Comparison of ENCODE assay signal across 34 cellular contexts in the genomic region with DNA sequence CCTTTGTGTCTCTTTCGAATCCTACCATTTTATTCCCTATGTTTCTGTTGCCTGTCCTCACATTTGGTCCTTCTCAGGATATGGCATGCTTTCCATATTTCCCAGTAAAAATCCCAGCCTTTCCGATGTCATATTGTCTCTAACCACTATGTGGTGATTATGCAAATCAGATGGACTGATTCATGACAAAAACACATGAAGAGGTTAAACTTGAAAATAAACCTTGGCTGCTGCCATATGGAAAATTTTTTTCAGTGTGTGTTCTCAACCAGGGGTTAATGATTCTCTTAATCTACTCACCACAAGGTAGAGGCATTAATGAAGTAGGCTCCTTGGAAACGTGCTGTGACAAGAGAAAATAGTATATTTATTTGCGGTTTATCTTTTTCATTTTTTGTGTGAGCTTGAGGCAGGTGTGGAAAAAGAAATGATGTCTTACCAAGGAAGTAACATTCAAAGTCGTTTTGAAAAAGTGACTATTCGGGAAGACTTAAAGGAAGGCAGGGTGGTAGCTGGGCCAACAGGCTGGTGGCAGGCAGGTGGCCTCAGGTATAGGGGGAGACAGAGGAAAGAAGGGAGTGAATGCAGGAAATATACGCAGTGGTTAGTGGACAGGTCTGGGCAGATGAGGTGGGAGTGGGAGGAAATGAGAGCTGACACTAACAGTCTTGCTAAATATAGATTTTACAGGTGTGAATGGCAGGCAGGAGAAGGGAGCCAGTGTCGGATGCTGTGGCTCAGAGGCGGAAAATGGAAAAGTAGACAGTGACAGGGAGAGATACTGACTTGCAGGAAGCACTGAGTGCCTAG. TPM values are rescaled to one million over a fixed set of nuclear protein-coding genes. Genes with fewer than 3 reads are reported as not detected.
"Had no signal": no experiment of that assay in that cellular context is flagged by ENCODE, and none has a peak within 500 bp of the region (broad histone marks: within the 10 kb centered on the region; RNA-seq: fewer than 3 reads in every experiment).

No MANE protein-coding gene starts in this region.

- H3K4me3 ChIP-seq: adrenal gland, body of pancreas, cardiac muscle cell, colonic mucosa, esophagus muscularis mucosa, gastrocnemius medialis, heart left ventricle had no signal

- H3K4me1 ChIP-seq: adrenal gland, body of pancreas, colonic mucosa, esophagus muscularis mucosa, foreskin keratinocyte, gastrocnemius medialis, heart left ventricle had no signal

- H3K27ac Mint-ChIP-seq: activated CD4-positive, alpha-beta memory T cell treated with anti-CD3 and anti-CD28 coated beads for 36 hours; activated CD4-positive, alpha-beta T cell treated with anti-CD3 and anti-CD28 coated beads for 36 hours; activated CD4-positive, alpha-beta T cell treated with anti-CD3 and anti-CD28 coated beads, Interleukin-2, amount 10 ng/mL, durations not matched to agents 24 days and 14 days; activated CD8-positive, alpha-beta memory T cell treated with anti-CD3 and anti-CD28 coated beads, Interleukin-2, amount 10 ng/mL, durations not matched to agents 7 days and 5 days; activated CD8-positive, alpha-beta T cell treated with anti-CD3 and anti-CD28 coated beads, Interleukin-2, amount 10 ng/mL, durations not matched to agents 7 days and 5 days; activated naive CD4-positive, alpha-beta T cell treated with anti-CD3 and anti-CD28 coated beads for 36 hours; activated naive CD4-positive, alpha-beta T cell treated with anti-CD3 and anti-CD28 coated beads, Interleukin-2, amount 50 U/mL, for 24 hours; activated naive CD8-positive, alpha-beta T cell treated with anti-CD3 and anti-CD28 coated beads for 36 hours; activated naive CD8-positive, alpha-beta T cell treated with anti-CD3 and anti-CD28 coated beads, Interleukin-2, amount 50 U/mL, for 24 hours; activated T-helper 17 cell treated with anti-CD3 and anti-CD28 coated beads, Interleukin-2, amount 50 U/mL, for 72 hours had no signal

- H3K27ac ChIP-seq: adrenal gland, body of pancreas, cardiac muscle cell, colonic mucosa, esophagus muscularis mucosa, foreskin keratinocyte, gastrocnemius medialis, heart left ventricle had no signal

- ATAC-seq: activated CD4-positive, alpha-beta T cell treated with anti-CD3 and anti-CD28 coated beads for 36 hours; activated CD8-positive, alpha-beta memory T cell treated with anti-CD3 and anti-CD28 coated beads, Interleukin-2, amount 10 ng/mL, durations not matched to agents 7 days and 5 days; activated CD8-positive, alpha-beta T cell treated with anti-CD3 and anti-CD28 coated beads, Interleukin-2, amount 10 ng/mL, durations not matched to agents 7 days and 5 days; activated naive CD8-positive, alpha-beta T cell treated with anti-CD3 and anti-CD28 coated beads, Interleukin-2, amount 50 U/mL, for 24 hours; activated T-helper 17 cell treated with anti-CD3 and anti-CD28 coated beads, Interleukin-2, amount 50 U/mL, for 72 hours; body of pancreas; foreskin keratinocyte; gastrocnemius medialis; heart left ventricle had no signal

- H3K4me1 Mint-ChIP-seq: activated CD4-positive, alpha-beta T cell treated with anti-CD3 and anti-CD28 coated beads for 36 hours; activated CD4-positive, alpha-beta T cell treated with anti-CD3 and anti-CD28 coated beads, Interleukin-2, amount 10 ng/mL, durations not matched to agents 24 days and 14 days; activated CD8-positive, alpha-beta memory T cell treated with anti-CD3 and anti-CD28 coated beads, Interleukin-2, amount 10 ng/mL, durations not matched to agents 7 days and 5 days; activated naive CD4-positive, alpha-beta T cell treated with anti-CD3 and anti-CD28 coated beads, Interleukin-2, amount 50 U/mL, for 24 hours; activated naive CD8-positive, alpha-beta T cell treated with anti-CD3 and anti-CD28 coated beads for 36 hours; activated naive CD8-positive, alpha-beta T cell treated with anti-CD3 and anti-CD28 coated beads, Interleukin-2, amount 50 U/mL, for 24 hours; activated T-helper 17 cell treated with anti-CD3 and anti-CD28 coated beads, Interleukin-2, amount 50 U/mL, for 72 hours had no signal

- DNase-seq: activated CD4-positive, alpha-beta memory T cell treated with anti-CD3 and anti-CD28 coated beads for 36 hours; activated CD4-positive, alpha-beta T cell treated with anti-CD3 and anti-CD28 coated beads for 36 hours; activated CD4-positive, alpha-beta T cell treated with anti-CD3 and anti-CD28 coated beads, Interleukin-2, amount 10 ng/mL, durations not matched to agents 24 days and 14 days; activated CD4-positive, CD25-positive, alpha-beta regulatory T cell; activated CD4-positive, CD25-positive, alpha-beta regulatory T cell treated with anti-CD3 and anti-CD28 coated beads, Interleukin-2, amount 50 U/mL, for 72 hours; activated CD8-positive, alpha-beta memory T cell treated with anti-CD3 and anti-CD28 coated beads, Interleukin-2, amount 10 ng/mL, durations not matched to agents 7 days and 5 days; activated CD8-positive, alpha-beta memory T cell treated with anti-CD3 and anti-CD28 coated beads, Interleukin-2, amount 50 U/mL, for 4 hours; activated CD8-positive, alpha-beta T cell treated with anti-CD3 and anti-CD28 coated beads, Interleukin-2, amount 10 ng/mL, durations not matched to agents 7 days and 5 days; activated effector memory CD4-positive, alpha-beta T cell treated with Interleukin-2 at 50 U/mL for 16 hours; activated naive CD4-positive, alpha-beta T cell treated with anti-CD3 and anti-CD28 coated beads for 36 hours; activated naive CD8-positive, alpha-beta T cell treated with anti-CD3 and anti-CD28 coated beads for 36 hours; activated naive CD8-positive, alpha-beta T cell treated with anti-CD3 and anti-CD28 coated beads, Interleukin-2, amount 50 U/mL, for 24 hours; activated T-cell treated with anti-CD3 and anti-CD28 coated beads, Interleukin-2, amount 50 U/mL, for 1 hour; adrenal gland; amygdala; aorta; body of pancreas; central memory CD4-positive, alpha-beta T cell; cerebellar nuclear complex; colonic mucosa; effector CD8-positive, alpha-beta T cell; erythroblast; gastrocnemius medialis; glutamatergic neuron; heart left ventricle; T-helper 2 cell had no signal

- H3K4me3 Mint-ChIP-seq: activated CD4-positive, alpha-beta memory T cell treated with anti-CD3 and anti-CD28 coated beads for 36 hours; activated CD4-positive, alpha-beta T cell treated with anti-CD3 and anti-CD28 coated beads for 36 hours; activated CD4-positive, alpha-beta T cell treated with anti-CD3 and anti-CD28 coated beads, Interleukin-2, amount 10 ng/mL, durations not matched to agents 24 days and 14 days; activated CD8-positive, alpha-beta memory T cell treated with anti-CD3 and anti-CD28 coated beads, Interleukin-2, amount 10 ng/mL, durations not matched to agents 7 days and 5 days; activated CD8-positive, alpha-beta T cell treated with anti-CD3 and anti-CD28 coated beads, Interleukin-2, amount 10 ng/mL, durations not matched to agents 7 days and 5 days; activated naive CD4-positive, alpha-beta T cell treated with anti-CD3 and anti-CD28 coated beads for 36 hours; activated naive CD4-positive, alpha-beta T cell treated with anti-CD3 and anti-CD28 coated beads, Interleukin-2, amount 50 U/mL, for 24 hours; activated naive CD8-positive, alpha-beta T cell treated with anti-CD3 and anti-CD28 coated beads for 36 hours; activated naive CD8-positive, alpha-beta T cell treated with anti-CD3 and anti-CD28 coated beads, Interleukin-2, amount 50 U/mL, for 24 hours; activated T-helper 17 cell treated with anti-CD3 and anti-CD28 coated beads, Interleukin-2, amount 50 U/mL, for 72 hours had no signal

- H3K9me3 ChIP-seq: adrenal gland, body of pancreas, colonic mucosa, esophagus muscularis mucosa, gastrocnemius medialis, heart left ventricle had no signal

- H3K9me3 Mint-ChIP-seq: activated CD4-positive, alpha-beta memory T cell treated with anti-CD3 and anti-CD28 coated beads for 36 hours; activated CD4-positive, alpha-beta T cell treated with anti-CD3 and anti-CD28 coated beads, Interleukin-2, amount 10 ng/mL, durations not matched to agents 24 days and 14 days; activated naive CD4-positive, alpha-beta T cell treated with anti-CD3 and anti-CD28 coated beads for 36 hours; activated naive CD4-positive, alpha-beta T cell treated with anti-CD3 and anti-CD28 coated beads, Interleukin-2, amount 50 U/mL, for 24 hours; activated naive CD8-positive, alpha-beta T cell treated with anti-CD3 and anti-CD28 coated beads for 36 hours; activated naive CD8-positive, alpha-beta T cell treated with anti-CD3 and anti-CD28 coated beads, Interleukin-2, amount 50 U/mL, for 24 hours; activated T-helper 17 cell treated with anti-CD3 and anti-CD28 coated beads, Interleukin-2, amount 50 U/mL, for 72 hours had no signal

- H3K27me3 ChIP-seq: adrenal gland, body of pancreas, colonic mucosa, gastrocnemius medialis had no signal

- H3K36me3 Mint-ChIP-seq: activated CD4-positive, alpha-beta memory T cell treated with anti-CD3 and anti-CD28 coated beads for 36 hours; activated CD8-positive, alpha-beta memory T cell treated with anti-CD3 and anti-CD28 coated beads, Interleukin-2, amount 10 ng/mL, durations not matched to agents 7 days and 5 days; activated naive CD4-positive, alpha-beta T cell treated with anti-CD3 and anti-CD28 coated beads, Interleukin-2, amount 50 U/mL, for 24 hours; activated naive CD8-positive, alpha-beta T cell treated with anti-CD3 and anti-CD28 coated beads for 36 hours had no signal

- H3K36me3 ChIP-seq: adrenal gland, cardiac muscle cell, colonic mucosa, esophagus muscularis mucosa, gastrocnemius medialis, heart left ventricle had no signal

RNA-seq across cellular contexts. Expression of a gene that starts 46.2 kb away (rescaled TPM):
- total RNA-seq: activated CD4-positive, alpha-beta T cell treated with anti-CD3 and anti-CD28 coated beads for 36 hours; activated CD8-positive, alpha-beta memory T cell treated with anti-CD3 and anti-CD28 coated beads for 36 hours; activated CD8-positive, alpha-beta memory T cell treated with anti-CD3 and anti-CD28 coated beads, Interleukin-2, amount 10 ng/mL, durations not matched to agents 7 days and 5 days; activated CD8-positive, alpha-beta T cell treated with anti-CD3 and anti-CD28 coated beads, Interleukin-2, amount 10 ng/mL, durations not matched to agents 7 days and 5 days; activated naive CD4-positive, alpha-beta T cell treated with anti-CD3 and anti-CD28 coated beads for 36 hours; activated naive CD8-positive, alpha-beta T cell treated with anti-CD3 and anti-CD28 coated beads for 36 hours; activated T-helper 17 cell treated with anti-CD3 and anti-CD28 coated beads, Interleukin-2, amount 50 U/mL, for 72 hours; cardiac muscle cell; dermis microvascular lymphatic vessel endothelial cell; endothelial cell of umbilical vein; foreskin keratinocyte had no signal
